Comparison of ENCODE assay signal across 25 cellular contexts in the genomic region with DNA sequence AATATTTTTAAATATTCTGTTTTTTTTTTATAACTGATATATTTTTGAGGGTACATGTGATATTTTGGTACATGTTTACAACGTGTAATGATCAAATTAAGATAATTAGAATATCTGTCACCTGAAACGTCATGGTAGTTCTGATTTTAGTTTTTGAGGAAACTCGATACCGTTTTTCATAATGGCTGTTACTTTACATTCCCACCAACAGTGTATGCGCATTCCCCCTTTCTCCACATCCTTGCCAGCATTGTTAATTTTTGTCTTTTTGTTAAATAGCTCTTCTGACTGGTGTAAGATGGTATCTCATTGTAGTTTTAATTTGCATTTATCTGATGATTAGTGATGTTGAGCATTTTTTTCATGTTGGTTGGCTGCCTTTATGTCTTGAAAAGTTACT. TPM values are rescaled to one million over a fixed set of nuclear protein-coding genes. Genes with fewer than 3 reads are reported as not detected.
DNase-seq lines count a peak whose midpoint lies in the region; ATAC-seq and TF ChIP-seq lines count a peak whose summit lies in the region.
"Had no signal": no experiment of that assay in that cellular context is flagged by ENCODE, and none has a peak within 500 bp of the region (broad histone marks: within the 10 kb centered on the region; RNA-seq: fewer than 3 reads in every experiment).

No MANE protein-coding gene starts in this region.

- no peaks in the 10 kb centered on the region; the same call in 1 of the 2 replicates for H3K4me1 ChIP-seq in H9 (ENCODE audit: insufficient read depth, low read length)
- peaks cover 9% of the 10 kb centered on the region; the same call in 1 of the 2 replicates for H3K4me1 ChIP-seq in PC-3 (ENCODE audit: insufficient read depth, low read length)
- H3K4me1 ChIP-seq: breast epithelium, colonic mucosa had no signal

- no peaks in the 10 kb centered on the region for H3K23me2 ChIP-seq in H9 (ENCODE audit: insufficient read length, low read depth, low read length, poor library complexity, severe bottlenecking)

- H4K91ac ChIP-seq in H9 (ENCODE audit: insufficient read length, low read depth, low read length) = no peak overlapping the region

- no peak overlapping the region for H3K27ac ChIP-seq in H9 (ENCODE audit: insufficient read length, low read depth, low read length)
- no peak overlapping the region for H3K27ac ChIP-seq in PC-3 (ENCODE audit: low read length)
- peak overlapping the region in 23 of 59 donors; percentile 7 to 98 (median 93) for H3K27ac ChIP-seq in dorsolateral prefrontal cortex
- H3K27ac ChIP-seq: breast epithelium, colonic mucosa, transverse colon had no signal

- no peaks in the 10 kb centered on the region for H3K9me2 ChIP-seq in PC-3 (replicated peaks; ENCODE audit: low read length)

- peak overlapping the region; percentile 47 for H3K4me2 ChIP-seq in H9 (ENCODE audit: insufficient read depth, insufficient read length, low read length)
- no peak overlapping the region for H3K4me2 ChIP-seq in PC-3 (ENCODE audit: low read length)

- H2BK5ac ChIP-seq in H9 (ENCODE audit: insufficient read length, low read length) = no peak overlapping the region

- TF ChIP-seq CTCF in H9 (conservative IDR thresholded peaks at IDR 0.05) = no peak
- TF ChIP-seq CTCF in PC-3 (conservative IDR thresholded peaks at IDR 0.05; ENCODE audit: low read depth, low read length) = no peak
- TF ChIP-seq CTCF in dorsolateral prefrontal cortex (IDR thresholded peaks at IDR 0.05 in 54 of 56, conservative IDR thresholded peaks at IDR 0.05 in 2 of 56; ENCODE audit: low read depth in 1 of 56, partially characterized antibody in 56 of 56) = no peak

- H2AK5ac ChIP-seq in H9 (ENCODE audit: insufficient read length, low read length) = no peak overlapping the region

- intact Hi-C loops in activated CD4-positive, alpha-beta T cell treated with anti-CD3 and anti-CD28 coated beads, Interleukin-2, amount 10 ng/mL, durations not matched to agents 24 days and 14 days (cut with micrococcal nuclease) = no loop called here
- intact Hi-C loops in activated T-helper 1 cell treated with anti-CD3 and anti-CD28 coated beads, Interleukin-12 subunit alpha, Interleukin-12 subunit beta, Interleukin-2, Interleukin-4 antibody, amounts not matched to agents 30 ng/mL and 10 ng/mL and 1 ng/mL, durations not matched to agents 14 hours and 24 hours and 36 hours (cut with micrococcal nuclease) = no loop called here
- intact Hi-C loops in PC-3 (cut with micrococcal nuclease) = no loop called here
- intact Hi-C loops in dorsolateral prefrontal cortex (cut with DNase I) = no loop called here

- peak overlapping the region; percentile 2 for H3K27ac Mint-ChIP-seq in activated CD4-positive, alpha-beta T cell treated with anti-CD3 and anti-CD28 coated beads, Interleukin-2, amount 10 ng/mL, durations not matched to agents 24 days and 14 days
- H3K27ac Mint-ChIP-seq in H9 = peak overlapping the region; percentile 19 to 73 (median 26); a peak in 5 of 7 replicates
- H3K27ac Mint-ChIP-seq in activated T-helper 1 cell treated with anti-CD3 and anti-CD28 coated beads, Interleukin-12 subunit alpha, Interleukin-12 subunit beta, Interleukin-2, Interleukin-4 antibody, amounts not matched to agents 30 ng/mL and 10 ng/mL and 1 ng/mL, durations not matched to agents 14 hours and 24 hours and 36 hours = no peak overlapping the region
- no peak overlapping the region for H3K27ac Mint-ChIP-seq in memory B cell
- H3K27ac Mint-ChIP-seq: HFFc6 had no signal

- no peak overlapping the region for H2BK15ac ChIP-seq in H9 (ENCODE audit: low read depth, low read length)

- H3K23ac ChIP-seq in H9 (ENCODE audit: insufficient read length, low read depth, low read length) = no peak overlapping the region

- H2BK20ac ChIP-seq in H9 (ENCODE audit: low read depth, low read length, poor library complexity, severe bottlenecking) = no peak overlapping the region

- no peak overlapping the region for H2BK12ac ChIP-seq in H9 (ENCODE audit: insufficient read length, low read depth, low read length)

- no peaks in the 10 kb centered on the region for H3K27me3 Mint-ChIP-seq in activated CD4-positive, alpha-beta T cell treated with anti-CD3 and anti-CD28 coated beads, Interleukin-2, amount 10 ng/mL, durations not matched to agents 24 days and 14 days
- H3K27me3 Mint-ChIP-seq in H9 (ENCODE audit: low read depth) (no peaks in the 10 kb centered on the region), memory B cell (no peaks in the 10 kb centered on the region)
- no peaks in the 10 kb centered on the region for H3K27me3 Mint-ChIP-seq in activated T-helper 1 cell treated with anti-CD3 and anti-CD28 coated beads, Interleukin-12 subunit alpha, Interleukin-12 subunit beta, Interleukin-2, Interleukin-4 antibody, amounts not matched to agents 30 ng/mL and 10 ng/mL and 1 ng/mL, durations not matched to agents 14 hours and 24 hours and 36 hours (ENCODE audit: insufficient read depth)

- H3K56ac ChIP-seq in H9 (ENCODE audit: insufficient read length, low read depth, low read length) = no peak overlapping the region

- H4K5ac ChIP-seq in H9 (ENCODE audit: insufficient read length, low read depth, low read length) = no peak overlapping the region

- H2BK120ac ChIP-seq in H9 (ENCODE audit: low read depth, low read length, poor library complexity, severe bottlenecking) = no peak overlapping the region

- POLR2A ChIA-PET in PC-3 (lab: Charles Lee; ENCODE audit: unreplicated experiment) = no interaction called here

- H3F3A ChIP-seq in PC-3 (ENCODE audit: low read length, unreplicated experiment) = no peaks in the 10 kb centered on the region

- no peak for ATAC-seq in memory B cell (ENCODE audit: low read depth)
- ATAC-seq in PC-3 = no peak

- CTCF ChIA-PET in PC-3 (lab: Charles Lee) = no interaction called here

- no peaks in the 10 kb centered on the region for H3K79me1 ChIP-seq in H9 (ENCODE audit: insufficient read depth, low read depth, low read length, poor library complexity, severe bottlenecking)

- H3K9me3 Mint-ChIP-seq in activated CD4-positive, alpha-beta T cell treated with anti-CD3 and anti-CD28 coated beads, Interleukin-2, amount 10 ng/mL, durations not matched to agents 24 days and 14 days = peaks cover 5% of the 10 kb centered on the region
- no peaks in the 10 kb centered on the region for H3K9me3 Mint-ChIP-seq in H9
- peaks cover 3% of the 10 kb centered on the region for H3K9me3 Mint-ChIP-seq in activated T-helper 1 cell treated with anti-CD3 and anti-CD28 coated beads, Interleukin-12 subunit alpha, Interleukin-12 subunit beta, Interleukin-2, Interleukin-4 antibody, amounts not matched to agents 30 ng/mL and 10 ng/mL and 1 ng/mL, durations not matched to agents 14 hours and 24 hours and 36 hours
- H3K9me3 Mint-ChIP-seq in memory B cell = peaks cover 1% of the 10 kb centered on the region
- H3K9me3 Mint-ChIP-seq: HFFc6 had no signal

- peaks cover 23% of the 10 kb centered on the region for H3K36me3 Mint-ChIP-seq in activated CD4-positive, alpha-beta T cell treated with anti-CD3 and anti-CD28 coated beads, Interleukin-2, amount 10 ng/mL, durations not matched to agents 24 days and 14 days (ENCODE audit: low read depth)
- H3K36me3 Mint-ChIP-seq in H9 (ENCODE audit: insufficient read depth in 1 of 3, low read depth in 3 of 3) = no peaks in the 10 kb centered on the region
- peaks cover 17% of the 10 kb centered on the region for H3K36me3 Mint-ChIP-seq in activated T-helper 1 cell treated with anti-CD3 and anti-CD28 coated beads, Interleukin-12 subunit alpha, Interleukin-12 subunit beta, Interleukin-2, Interleukin-4 antibody, amounts not matched to agents 30 ng/mL and 10 ng/mL and 1 ng/mL, durations not matched to agents 14 hours and 24 hours and 36 hours (ENCODE audit: low read depth)
- peaks cover 5% of the 10 kb centered on the region for H3K36me3 Mint-ChIP-seq in memory B cell

- no TSS peak for BruUV-seq in PC-3 (replicated peaks; lab: Mats Ljungman, UMichigan)

- no peak overlapping the region for H3K4ac ChIP-seq in H9 (ENCODE audit: low read depth, low read length)

- H3K9ac ChIP-seq in H9 (ENCODE audit: extremely low read depth, insufficient read length, low read length) = no peak overlapping the region
- H3K9ac ChIP-seq in PC-3 (ENCODE audit: low read length) = no peak overlapping the region

- H3K14ac ChIP-seq in H9 (ENCODE audit: insufficient read depth, low read length) = no peak overlapping the region

- no peak for DNase-seq in activated CD4-positive, alpha-beta T cell treated with anti-CD3 and anti-CD28 coated beads, Interleukin-2, amount 10 ng/mL, durations not matched to agents 24 days and 14 days
- DNase-seq in activated CD4-positive, alpha-beta T cell treated with anti-CD3 and anti-CD28 coated beads for 48 hours = no peak
- DNase-seq in H9 = no peak
- no peak for DNase-seq in activated T-helper 1 cell treated with anti-CD3 and anti-CD28 coated beads, Interleukin-12 subunit alpha, Interleukin-12 subunit beta, Interleukin-2, Interleukin-4 antibody, amounts not matched to agents 30 ng/mL and 10 ng/mL and 1 ng/mL, durations not matched to agents 14 hours and 24 hours and 36 hours (ENCODE audit: low spot score)
- DNase-seq in memory B cell (ENCODE audit: low spot score in 2 of 2) = no peak
- DNase-seq in PC-3 = no peak
- DNase-seq in NCI-H446 (lab: John Stamatoyannopoulos, UW) = no peak
- DNase-seq in dorsolateral prefrontal cortex = no peak
- DNase-seq: 8988T; activated CD4-positive, CD25-positive, alpha-beta regulatory T cell; activated effector memory CD4-positive, alpha-beta T cell treated with anti-CD3 and anti-CD28 coated beads, Interleukin-2, amount 50 U/mL, for 16 hours; AML-193; colonic mucosa; COR-L47; DMS79 treated with DMSO at 0.1 percent for 48 hours; HFFc6; mammary epithelial cell; NCI-H1417; NCI-H524; retina; stimulated activated CD4-positive, alpha-beta T cell treated with anti-CD3 and anti-CD28 coated beads, Interleukin-2, amount 100 ng/mL, for 48 hours; stimulated activated naive CD4-positive, alpha-beta T cell treated with Interleukin-2 at 50 U/mL for 16 hours; T1000; transverse colon had no signal

- H3K27me3 ChIP-seq in H9 (ENCODE audit: insufficient read depth, low read length) (no peaks in the 10 kb centered on the region), PC-3 (ENCODE audit: low read length) (no peaks in the 10 kb centered on the region), dorsolateral prefrontal cortex (no peaks in the 10 kb centered on the region)
- H3K27me3 ChIP-seq: breast epithelium, colonic mucosa, transverse colon had no signal

- H4K20me1 ChIP-seq in H9 (ENCODE audit: control insufficient read depth, insufficient read depth, insufficient read length) = no peaks in the 10 kb centered on the region
- peaks cover 10% of the 10 kb centered on the region; the same call in 1 of the 2 replicates for H4K20me1 ChIP-seq in PC-3 (ENCODE audit: low read length)

- H3K9me3 ChIP-seq in H9 (ENCODE audit: control insufficient read depth, low read depth, low read length) (no peaks in the 10 kb centered on the region), PC-3 (ENCODE audit: low read length) (no peaks in the 10 kb centered on the region)
- H3K9me3 ChIP-seq: breast epithelium, colonic mucosa, transverse colon had no signal

- no peak overlapping the region for H2AFZ ChIP-seq in H9 (ENCODE audit: low read length)
- no peak overlapping the region for H2AFZ ChIP-seq in PC-3 (ENCODE audit: low read length)

- H3K79me2 ChIP-seq in H9 (ENCODE audit: insufficient read depth, low read length) = peaks cover 21% of the 10 kb centered on the region; the same call in 1 of the 2 replicates
- peaks cover 94% of the 10 kb centered on the region for H3K79me2 ChIP-seq in PC-3 (ENCODE audit: low read length)

- H3K4me3 Mint-ChIP-seq in activated CD4-positive, alpha-beta T cell treated with anti-CD3 and anti-CD28 coated beads, Interleukin-2, amount 10 ng/mL, durations not matched to agents 24 days and 14 days = no peak overlapping the region
- peak overlapping the region in 1 of 2 experiments; percentile 33; a peak in 3 of 5 replicates for H3K4me3 Mint-ChIP-seq in H9
- peak overlapping the region; percentile 3 for H3K4me3 Mint-ChIP-seq in activated T-helper 1 cell treated with anti-CD3 and anti-CD28 coated beads, Interleukin-12 subunit alpha, Interleukin-12 subunit beta, Interleukin-2, Interleukin-4 antibody, amounts not matched to agents 30 ng/mL and 10 ng/mL and 1 ng/mL, durations not matched to agents 14 hours and 24 hours and 36 hours
- H3K4me3 Mint-ChIP-seq in memory B cell = peak overlapping the region; percentile 6
- H3K4me3 Mint-ChIP-seq: HFFc6 had no signal

- H3K18ac ChIP-seq in H9 (ENCODE audit: insufficient read length, low read depth, low read length) = no peak overlapping the region

- WGBS in H9 (ENCODE audit: extremely low coverage, insufficient read length, low lambda C conversion rate) = no CpG with 5 or more reads among the region's 5 CpGs

- no peaks in the 10 kb centered on the region for H3K36me3 ChIP-seq in PC-3 (ENCODE audit: low read depth, low read length)
- H3K36me3 ChIP-seq: breast epithelium, colonic mucosa, transverse colon had no signal

- H4K8ac ChIP-seq in H9 (replicated peaks; ENCODE audit: insufficient read length, low read depth, low read length) = no peak overlapping the region

- peaks cover 49% of the 10 kb centered on the region for H3K4me1 Mint-ChIP-seq in activated CD4-positive, alpha-beta T cell treated with anti-CD3 and anti-CD28 coated beads, Interleukin-2, amount 10 ng/mL, durations not matched to agents 24 days and 14 days
- H3K4me1 Mint-ChIP-seq in H9 (peaks cover 45 to 55% of the 10 kb centered on the region in 2 experiments), memory B cell (peaks cover 39% of the 10 kb centered on the region)
- H3K4me1 Mint-ChIP-seq in activated T-helper 1 cell treated with anti-CD3 and anti-CD28 coated beads, Interleukin-12 subunit alpha, Interleukin-12 subunit beta, Interleukin-2, Interleukin-4 antibody, amounts not matched to agents 30 ng/mL and 10 ng/mL and 1 ng/mL, durations not matched to agents 14 hours and 24 hours and 36 hours (ENCODE audit: low read depth) = peaks cover 64% of the 10 kb centered on the region

- H3K4me3 ChIP-seq in PC-3 (ENCODE audit: low read length) = no peak overlapping the region
- no peak overlapping the region for H3K4me3 ChIP-seq in dorsolateral prefrontal cortex
- H3K4me3 ChIP-seq: breast epithelium, colonic mucosa, transverse colon had no signal

- no peak overlapping the region for H3T11ph ChIP-seq in H9 (ENCODE audit: low read length)

RNA-seq across cellular contexts. Expression of a gene that starts 8.7 kb away (rescaled TPM):
- total RNA-seq in activated CD4-positive, alpha-beta T cell treated with anti-CD3 and anti-CD28 coated beads, Interleukin-2, amount 10 ng/mL, durations not matched to agents 24 days and 14 days = 50.5 and 54.5 TPM in 2 replicates
- 21.2 and 22.1 TPM in 2 replicates for total RNA-seq in H9 (2021)
- 55.7 TPM in 2 replicates for total RNA-seq in activated T-helper 1 cell treated with anti-CD3 and anti-CD28 coated beads, Interleukin-12 subunit alpha, Interleukin-12 subunit beta, Interleukin-2, Interleukin-4 antibody, amounts not matched to agents 30 ng/mL and 10 ng/mL and 1 ng/mL, durations not matched to agents 14 hours and 24 hours and 36 hours
- total RNA-seq in PC-3 (2014; rRNA removed) = 10.5 and 12.1 TPM in 2 replicates
- 10 to 100 TPM; 18.9 to 82.0 (median 34.8) TPM for total RNA-seq in dorsolateral prefrontal cortex

Comparison
In these comparisons a context has a peak if more than half of its experiments do, and no peak if none do; other contexts are left out.
1. H3K27ac Mint-ChIP-seq: peak in activated CD4-positive, alpha-beta T cell treated with anti-CD3 and anti-CD28 coated beads, Interleukin-2, amount 10 ng/mL, durations not matched to agents 24 days and 14 days (single experiment) and H9 (3 of 3); none in activated T-helper 1 cell treated with anti-CD3 and anti-CD28 coated beads, Interleukin-12 subunit alpha, Interleukin-12 subunit beta, Interleukin-2, Interleukin-4 antibody, amounts not matched to agents 30 ng/mL and 10 ng/mL and 1 ng/mL, durations not matched to agents 14 hours and 24 hours and 36 hours (single experiment) and memory B cell (single experiment).